2 cellular contexts compared by ENCODE assay signal in the genomic region with DNA sequence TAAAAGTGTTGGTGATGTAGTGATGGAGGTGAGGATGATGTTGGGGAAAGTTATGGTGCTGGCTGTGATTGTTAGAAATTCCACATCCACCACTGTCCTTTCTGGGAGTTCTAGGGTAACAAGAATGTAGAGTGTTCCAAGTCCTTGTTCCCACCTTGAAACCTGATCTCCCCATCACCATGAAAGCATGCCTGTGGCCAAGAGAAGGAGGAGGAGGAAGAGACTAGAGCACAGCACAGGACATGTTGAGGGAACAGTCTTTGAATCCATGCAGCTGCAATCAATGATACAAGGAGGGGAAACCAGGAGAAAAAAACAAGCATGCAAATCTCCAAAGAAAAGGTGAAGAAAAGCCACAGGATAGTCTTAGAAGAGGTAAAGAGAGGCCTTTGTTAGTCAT.
TF ChIP-seq lines count a peak whose summit lies in the region.

No MANE protein-coding gene starts in this region.

TF ChIP-seq in IMR-90, 13 proteins besides CTCF, POLR2A, EP300 and RAD21:
- no peak for TF ChIP-seq RCOR1 (IDR thresholded peaks at IDR 0.05; ENCODE audit: insufficient replicate concordance, low read length)
- no peak for TF ChIP-seq ELK1 (IDR thresholded peaks at IDR 0.05; ENCODE audit: borderline replicate concordance, low read depth, low read length)
- no peak for TF ChIP-seq USF2 (IDR thresholded peaks at IDR 0.05; ENCODE audit: low read depth, low read length)
- TF ChIP-seq RFX5 (IDR thresholded peaks at IDR 0.05; ENCODE audit: low read depth, low read length) = no peak
- no peak for TF ChIP-seq MAFK (IDR thresholded peaks at IDR 0.05; ENCODE audit: low read depth, low read length)
- no peak for TF ChIP-seq CEBPB (IDR thresholded peaks at IDR 0.05; ENCODE audit: low read depth, low read length)
- TF ChIP-seq MXI1 (IDR thresholded peaks at IDR 0.05; ENCODE audit: borderline replicate concordance, low read depth, low read length) = no peak
- TF ChIP-seq BHLHE40 (IDR thresholded peaks at IDR 0.05; ENCODE audit: low read depth, low read length) = no peak
- TF ChIP-seq FOS (IDR thresholded peaks at IDR 0.05; ENCODE audit: low read depth, low read length) = no peak
- TF ChIP-seq CHD1 (IDR thresholded peaks at IDR 0.05; ENCODE audit: low read depth, low read length) = no peak
- no peak for TF ChIP-seq MAZ (IDR thresholded peaks at IDR 0.05; ENCODE audit: borderline replicate concordance, low read depth, low read length)
- TF ChIP-seq SMC3 (IDR thresholded peaks at IDR 0.05; ENCODE audit: low read depth, low read length) = no peak
- no peak for TF ChIP-seq NFE2L2 (IDR thresholded peaks at IDR 0.05; ENCODE audit: low read depth, low read length)

TF ChIP-seq in WTC11, 78 proteins besides CTCF, POLR2A, EP300 and RAD21:
- TF ChIP-seq, protein P1, sequence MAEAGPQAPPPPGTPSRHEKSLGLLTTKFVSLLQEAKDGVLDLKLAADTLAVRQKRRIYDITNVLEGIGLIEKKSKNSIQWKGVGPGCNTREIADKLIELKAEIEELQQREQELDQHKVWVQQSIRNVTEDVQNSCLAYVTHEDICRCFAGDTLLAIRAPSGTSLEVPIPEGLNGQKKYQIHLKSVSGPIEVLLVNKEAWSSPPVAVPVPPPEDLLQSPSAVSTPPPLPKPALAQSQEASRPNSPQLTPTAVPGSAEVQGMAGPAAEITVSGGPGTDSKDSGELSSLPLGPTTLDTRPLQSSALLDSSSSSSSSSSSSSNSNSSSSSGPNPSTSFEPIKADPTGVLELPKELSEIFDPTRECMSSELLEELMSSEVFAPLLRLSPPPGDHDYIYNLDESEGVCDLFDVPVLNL (CRISPR knock-in tag; IDR thresholded peaks at IDR 0.05; ENCODE audit: borderline replicate concordance, low read depth) = no peak
- TF ChIP-seq, protein P2, sequence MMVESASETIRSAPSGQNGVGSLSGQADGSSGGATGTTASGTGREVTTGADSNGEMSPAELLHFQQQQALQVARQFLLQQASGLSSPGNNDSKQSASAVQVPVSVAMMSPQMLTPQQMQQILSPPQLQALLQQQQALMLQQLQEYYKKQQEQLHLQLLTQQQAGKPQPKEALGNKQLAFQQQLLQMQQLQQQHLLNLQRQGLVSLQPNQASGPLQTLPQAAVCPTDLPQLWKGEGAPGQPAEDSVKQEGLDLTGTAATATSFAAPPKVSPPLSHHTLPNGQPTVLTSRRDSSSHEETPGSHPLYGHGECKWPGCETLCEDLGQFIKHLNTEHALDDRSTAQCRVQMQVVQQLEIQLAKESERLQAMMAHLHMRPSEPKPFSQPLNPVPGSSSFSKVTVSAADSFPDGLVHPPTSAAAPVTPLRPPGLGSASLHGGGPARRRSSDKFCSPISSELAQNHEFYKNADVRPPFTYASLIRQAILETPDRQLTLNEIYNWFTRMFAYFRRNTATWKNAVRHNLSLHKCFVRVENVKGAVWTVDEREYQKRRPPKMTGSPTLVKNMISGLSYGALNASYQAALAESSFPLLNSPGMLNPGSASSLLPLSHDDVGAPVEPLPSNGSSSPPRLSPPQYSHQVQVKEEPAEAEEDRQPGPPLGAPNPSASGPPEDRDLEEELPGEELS (CRISPR knock-in tag; IDR thresholded peaks at IDR 0.05) = no peak
- TF ChIP-seq MAX (CRISPR knock-in tag; IDR thresholded peaks at IDR 0.05) = no peak
- TF ChIP-seq, protein P3, sequence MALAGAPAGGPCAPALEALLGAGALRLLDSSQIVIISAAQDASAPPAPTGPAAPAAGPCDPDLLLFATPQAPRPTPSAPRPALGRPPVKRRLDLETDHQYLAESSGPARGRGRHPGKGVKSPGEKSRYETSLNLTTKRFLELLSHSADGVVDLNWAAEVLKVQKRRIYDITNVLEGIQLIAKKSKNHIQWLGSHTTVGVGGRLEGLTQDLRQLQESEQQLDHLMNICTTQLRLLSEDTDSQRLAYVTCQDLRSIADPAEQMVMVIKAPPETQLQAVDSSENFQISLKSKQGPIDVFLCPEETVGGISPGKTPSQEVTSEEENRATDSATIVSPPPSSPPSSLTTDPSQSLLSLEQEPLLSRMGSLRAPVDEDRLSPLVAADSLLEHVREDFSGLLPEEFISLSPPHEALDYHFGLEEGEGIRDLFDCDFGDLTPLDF (CRISPR knock-in tag; IDR thresholded peaks at IDR 0.05) = no peak
- TF ChIP-seq FOXJ3 (CRISPR knock-in tag; IDR thresholded peaks at IDR 0.05; ENCODE audit: borderline replicate concordance) = no peak
- no peak for TF ChIP-seq NFE2L1 (CRISPR knock-in tag; IDR thresholded peaks at IDR 0.05)
- no peak for TF ChIP-seq NR3C1 (CRISPR knock-in tag; conservative IDR thresholded peaks at IDR 0.05; ENCODE audit: low read depth)
- no peak for TF ChIP-seq ETV6 (CRISPR knock-in tag; IDR thresholded peaks at IDR 0.05)
- no peak for TF ChIP-seq ZSCAN18 (CRISPR knock-in tag; IDR thresholded peaks at IDR 0.05)
- no peak for TF ChIP-seq ESRRA (CRISPR knock-in tag; IDR thresholded peaks at IDR 0.05; ENCODE audit: borderline replicate concordance)
- no peak for TF ChIP-seq ZNF281 (CRISPR knock-in tag; IDR thresholded peaks at IDR 0.05)
- TF ChIP-seq CBFB (CRISPR knock-in tag; IDR thresholded peaks at IDR 0.05; ENCODE audit: low read depth) = no peak
- TF ChIP-seq TEAD4 (CRISPR knock-in tag; IDR thresholded peaks at IDR 0.05) = no peak
- no peak for TF ChIP-seq TCF7 (CRISPR knock-in tag; IDR thresholded peaks at IDR 0.05; ENCODE audit: low read depth)
- no peak for TF ChIP-seq ZBTB21 (CRISPR knock-in tag; IDR thresholded peaks at IDR 0.05; ENCODE audit: borderline replicate concordance)
TF ChIP-seq in WTC11: peak in this region for 0.
